In genomic region chr3:127791221-127791913, GRCh38 we compare ENCODE assay signal across 8 cellular contexts. TPM values are rescaled to one million over a fixed set of nuclear protein-coding genes. Genes with fewer than 3 reads are reported as not detected.
DNase-seq lines count a peak whose midpoint lies in the region; ATAC-seq and TF ChIP-seq lines count a peak whose summit lies in the region.

No MANE protein-coding gene starts in this region.

- H3K9me3 ChIP-seq in right lobe of liver, result no peaks in the 10 kb centered on the region

- peaks cover 0 to 30% (median 12%) of the 10 kb centered on the region in 4 donors for H3K4me1 ChIP-seq in right lobe of liver

- peak; percentile 47 for TF ChIP-seq CTCF in AG04449 (IDR thresholded peaks at IDR 0.05; ENCODE audit: insufficient read depth, low read length, missing control alignments)
- peak; percentile 45; the same call in 2 of the 3 replicates for TF ChIP-seq CTCF in GM12872 (IDR thresholded peaks at IDR 0.05; ENCODE audit: insufficient read depth, low read depth, low read length)
- peak in 1 of 4 donors; percentile 11 for TF ChIP-seq CTCF in right lobe of liver (IDR thresholded peaks at IDR 0.05)

- H3K4me3 ChIP-seq in AG04449 (ENCODE audit: low read depth, low read length) (no peak overlapping the region), right lobe of liver (no peak overlapping the region)

- TF ChIP-seq POLR2A in right lobe of liver (IDR thresholded peaks at IDR 0.05), result no peak

- peak; percentile 79 for ATAC-seq in HG02610 (IDR thresholded peaks at IDR 0.05; ENCODE audit: unreplicated experiment)
- ATAC-seq in right lobe of liver, result peak in 3 of 4 donors; percentile 12 to 49 (median 15)

- 55% methylated on average over 9 of the region's 9 CpGs for WGBS in right lobe of liver (ENCODE audit: insufficient coverage, low coverage, low lambda C conversion rate, missing lambda C conversion rate)

- no peaks in the 10 kb centered on the region for H3K27me3 ChIP-seq in right lobe of liver

- peaks cover 0 to under 1% (median 0%) of the 10 kb centered on the region in 4 donors for H3K36me3 ChIP-seq in right lobe of liver

- peak; percentile 42 for DNase-seq in AG04449 (ENCODE audit: low read depth, low spot score)
- peak; percentile 62 for DNase-seq in NCI-H2107 (lab: John Stamatoyannopoulos, UW)
- no peak for DNase-seq in right lobe of liver
- DNase-seq in NCI-H345 treated with DMSO at 0.1 percent for 48 hours (lab: John Stamatoyannopoulos, UW; ENCODE audit: unreplicated experiment), result no peak
- no peak for DNase-seq in stimulated activated CD4-positive, alpha-beta T cell treated with anti-CD3 and anti-CD28 coated beads, Interleukin-1b, Interleukin-23, amount 100 ng/mL, for 48 hours

- intact Hi-C loops in right lobe of liver (cut with DNase I), result no loop called here

- POLR2A ChIA-PET in AG04449 (lab: Yijun Ruan, JAX), result interaction anchor here (0.6 to 0.9 kb wide), 4 partner anchors 9 to 1405 kb away, joined by 3 read pairs; no protein-coding TSS in a partner anchor

- H3K27ac ChIP-seq in angular gyrus (ENCODE audit: low read depth, low read length) (peak overlapping the region; percentile 50), right lobe of liver (peak overlapping the region in 2 of 3 donors; percentile 14 to 29)

- CTCF ChIA-PET in AG04449 (lab: Yijun Ruan, JAX), result interaction anchor here (0.7 to 3.3 kb wide), 11 partner anchors 8 to 167 kb away, joined by 3 to 22 read pairs (median 3); no protein-coding TSS in a partner anchor

RNA-seq across cellular contexts. Expression of gene MGLL, which starts 30.9 kb away (rescaled TPM):
- total RNA-seq in right lobe of liver, result 100 to 1,000 TPM in 5 of 6 experiments, 10 to 100 TPM in 1; 97.0 to 168 (median 115) TPM

Comparison
In these comparisons a context has a peak if more than half of its experiments do, and no peak if none do; other contexts are left out.
1. DNase-seq: peak in AG04449 (single experiment) and NCI-H2107 (single experiment); none in right lobe of liver (0 of 3), NCI-H345 treated with DMSO at 0.1 percent for 48 hours (single experiment) and stimulated activated CD4-positive, alpha-beta T cell treated with anti-CD3 and anti-CD28 coated beads, Interleukin-1b, Interleukin-23, amount 100 ng/mL, for 48 hours (single experiment).